In the genomic region with DNA sequence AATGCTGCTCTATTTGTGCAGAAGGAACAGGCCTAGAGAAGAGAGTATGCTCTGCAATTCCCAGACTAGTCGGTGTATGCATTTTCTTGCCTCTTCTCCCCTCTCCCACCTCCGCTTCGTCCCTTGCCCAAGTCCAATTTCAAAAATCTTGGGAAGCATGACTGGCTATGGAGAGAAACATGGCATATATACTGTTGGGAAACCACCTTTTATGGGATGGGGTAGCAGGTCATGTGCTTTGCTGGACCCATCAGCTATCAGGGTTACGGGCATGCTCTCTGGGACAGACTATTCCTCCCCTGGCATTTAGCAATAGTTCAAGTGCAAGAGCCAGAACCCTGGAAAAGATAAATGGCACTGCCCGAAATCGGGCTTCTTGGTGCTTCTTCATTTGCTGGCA, we compare ENCODE assay signal across 37 cellular contexts. TPM values are rescaled to one million over a fixed set of nuclear protein-coding genes. Genes with fewer than 3 reads are reported as not detected.
"Had no signal": no experiment of that assay in that cellular context is flagged by ENCODE, and none has a peak within 500 bp of the region (broad histone marks: within the 10 kb centered on the region; RNA-seq: fewer than 3 reads in every experiment).

No MANE protein-coding gene starts in this region.

- FAIRE-seq: colon, islet of Langerhans, pancreas, TTC549 had no signal

- ATAC-seq: activated CD4-positive, CD25-positive, alpha-beta regulatory T cell treated with anti-CD3 and anti-CD28 coated beads, Interleukin-2, amount 50 U/mL, for 24 hours; body of pancreas; heart right ventricle; left lung; lower lobe of right lung; naive thymus-derived CD8-positive, alpha-beta T cell; pancreas; psoas muscle; stimulated activated memory B cell treated with anti-CD40 and anti-IgM and Interleukin-4, amounts not matched to agents 10 μg/mL and 1 μg/mL and 100 μg/mL, for 72 hours; stimulated activated naive CD8-positive, alpha-beta T cell treated with anti-CD3 and anti-CD28 coated beads, Interleukin-15, amount 100 ng/mL, for 72 hours; upper lobe of right lung had no signal

- H3K4me3 ChIP-seq: adrenal gland, body of pancreas, heart right ventricle, left lung, lower lobe of right lung, pancreas, psoas muscle, right atrium auricular region, tibial artery, upper lobe of right lung had no signal

- H3K4me2 ChIP-seq: smooth muscle cell had no signal

- DNase-seq: activated CD4-positive, alpha-beta memory T cell treated with anti-CD3 and anti-CD28 coated beads for 36 hours; activated CD4-positive, alpha-beta T cell treated with anti-CD3 and anti-CD28 coated beads, Interleukin-2, amount 10 ng/mL, durations not matched to agents 24 days and 14 days; activated CD8-positive, alpha-beta memory T cell treated with anti-CD3 and anti-CD28 coated beads, Interleukin-2, amount 50 U/mL, for 4 hours; activated effector memory CD4-positive, alpha-beta T cell treated with anti-CD3 and anti-CD28 coated beads, Interleukin-2, amount 50 U/mL, for 16 hours; activated naive CD4-positive, alpha-beta T cell treated with anti-CD3 and anti-CD28 coated beads for 36 hours; activated naive CD8-positive, alpha-beta T cell treated with anti-CD3 and anti-CD28 coated beads for 36 hours; activated T-cell treated with anti-CD3 and anti-CD28 coated beads, Interleukin-2, amount 50 U/mL, for 1 hour; adrenal gland; aorta; body of pancreas; dermis blood vessel endothelial cell; effector CD4-positive, alpha-beta T cell; erythroblast; heart right ventricle; left lung; lower lobe of right lung; mesenchymal stem cell; naive thymus-derived CD8-positive, alpha-beta T cell; nucleus accumbens; pancreas; psoas muscle; stimulated activated CD4-positive, alpha-beta T cell treated with anti-CD3 and anti-CD28 coated beads, Interleukin-1b, Interleukin-23, amount 100 ng/mL, for 48 hours; stimulated activated CD4-positive, alpha-beta T cell treated with anti-CD3 and anti-CD28 coated beads, Interleukin-4, amount 100 ng/mL, for 4 hours; stimulated activated CD8-positive, alpha-beta memory T cell treated with anti-CD3 and anti-CD28 coated beads, Interleukin-4, amount 100 ng/mL, for 48 hours; stimulated activated naive CD8-positive, alpha-beta T cell treated with anti-CD3 and anti-CD28 coated beads, Interleukin-15, amount 100 ng/mL, for 72 hours; tibial artery; upper lobe of right lung had no signal

- H3K27me3 ChIP-seq: body of pancreas had no signal

- H3K36me3 ChIP-seq: adrenal gland, heart right ventricle, left lung, lower lobe of right lung, pancreas, right atrium auricular region, tibial artery, upper lobe of right lung had no signal

- H3K4me1 ChIP-seq: adrenal gland, left lung, pancreas, psoas muscle, upper lobe of right lung had no signal

- H3K9me3 ChIP-seq: adrenal gland, body of pancreas, heart right ventricle, left lung, lower lobe of right lung, pancreas, psoas muscle, right atrium auricular region, tibial artery, upper lobe of right lung had no signal

- H3K27ac ChIP-seq: adrenal gland, body of pancreas, heart right ventricle, left lung, lower lobe of right lung, pancreas, psoas muscle, right atrium auricular region, tibial artery, upper lobe of right lung, VCaP had no signal

RNA-seq across cellular contexts. Expression of gene ISL1, which starts 12.0 kb away (rescaled TPM):
- total RNA-seq: activated CD4-positive, alpha-beta memory T cell treated with anti-CD3 and anti-CD28 coated beads for 36 hours; activated CD4-positive, alpha-beta T cell treated with anti-CD3 and anti-CD28 coated beads, Interleukin-2, amount 10 ng/mL, durations not matched to agents 24 days and 14 days; activated CD8-positive, alpha-beta memory T cell treated with anti-CD3 and anti-CD28 coated beads for 36 hours; activated naive CD4-positive, alpha-beta T cell treated with anti-CD3 and anti-CD28 coated beads for 36 hours; activated naive CD8-positive, alpha-beta T cell treated with anti-CD3 and anti-CD28 coated beads for 36 hours; activated T-helper 1 cell treated with anti-CD3 and anti-CD28 coated beads, Interleukin-12 subunit alpha, Interleukin-12 subunit beta, Interleukin-2, Interleukin-4 antibody, amounts not matched to agents 30 ng/mL and 10 ng/mL and 1 ng/mL, durations not matched to agents 14 hours and 24 hours and 36 hours; dermis blood vessel endothelial cell; heart right ventricle; left lung; naive thymus-derived CD8-positive, alpha-beta T cell; psoas muscle; right atrium auricular region; upper lobe of right lung had no signal
- polyA plus RNA-seq: aorta; heart right ventricle; naive thymus-derived CD8-positive, alpha-beta T cell had no signal
